In genomic region chrX:154093965-154094364, GRCh38 we compare ENCODE assay signal across 1 cellular context.
TF ChIP-seq lines count a peak whose summit lies in the region.

No MANE protein-coding gene starts in this region.

TF ChIP-seq in GM23338, 12 proteins besides CTCF, POLR2A, EP300 and RAD21 (continued from another document):
- TF ChIP-seq ZNF462 (CRISPR knock-in tag; IDR thresholded peaks at IDR 0.05) (no peak), ZNF114 (CRISPR knock-in tag; IDR thresholded peaks at IDR 0.05) (no peak), ZNF331 (CRISPR knock-in tag; IDR thresholded peaks at IDR 0.05; ENCODE audit: low read depth) (no peak), REST (IDR thresholded peaks at IDR 0.05; ENCODE audit: unreplicated experiment) (no peak), POLR2AphosphoS5 (IDR thresholded peaks at IDR 0.05; ENCODE audit: low read depth) (no peak)
